ENCODE assay signal across 12 cellular contexts in genomic region chr21:38911523-38912354, GRCh38.
A peak's percentile ranks its signal among the peaks of the same experiment; 100 is the strongest.
DNase-seq lines count a peak whose midpoint lies in the region; ATAC-seq and TF ChIP-seq lines count a peak whose summit lies in the region.
"Had no signal": no experiment of that assay in that cellular context is flagged by ENCODE, and none has a peak within 500 bp of the region (broad histone marks: within the 10 kb centered on the region; RNA-seq: fewer than 3 reads in every experiment).

No MANE protein-coding gene starts in this region.

- TF ChIP-seq POLR2A in stomach (IDR thresholded peaks at IDR 0.05), result no peak

- peak; percentile 22 for ATAC-seq in left colon

- TF ChIP-seq CTCF in stomach (IDR thresholded peaks at IDR 0.05) (no peak), GM20000 (IDR thresholded peaks at IDR 0.05; ENCODE audit: extremely low read depth, missing control alignments) (no peak)

- H3K27me3 ChIP-seq in stomach, result no peaks in the 10 kb centered on the region
- H3K27me3 ChIP-seq: SJSA1 had no signal

- peak overlapping the region; percentile 22 to 94 (median 87) for H3K27ac ChIP-seq in stomach
- H3K27ac ChIP-seq in substantia nigra (ENCODE audit: low read depth, low read length, poor library complexity, severe bottlenecking), result no peak overlapping the region
- H3K27ac ChIP-seq: SJSA1 had no signal

- DNase-seq in HT-29 (ENCODE audit: low spot score) (peak; percentile 66), SW480 (ENCODE audit: low spot score) (peak; percentile 47), left colon (peak in 1 of 2 donors; percentile 63), stomach (no peak), midbrain (lab: John Stamatoyannopoulos, UW) (no peak), GM20000 (ENCODE audit: low spot score) (no peak), substantia nigra (lab: John Stamatoyannopoulos, UW) (no peak)
- DNase-seq: activated naive CD8-positive, alpha-beta T cell treated with anti-CD3 and anti-CD28 coated beads, Interleukin-2, amount 10 ng/mL, durations not matched to agents 7 days and 5 days; erythroblast; NCI-H2029 treated with DMSO at 0.1 percent for 48 hours; occipital lobe had no signal

- intact Hi-C loops in left colon (cut with DNase I, micrococcal nuclease), result no loop called here
- intact Hi-C loops in stomach (cut with DNase I; ENCODE audit: low total_unique reads), result no loop called here

- H3K9me3 ChIP-seq in stomach, result no peaks in the 10 kb centered on the region
- H3K9me3 ChIP-seq: SJSA1 had no signal

- H3K4me1 ChIP-seq in stomach, result peaks cover 51 to 87% (median 69%) of the 10 kb centered on the region in 4 donors

- 81 to 96% (median 90%) methylated on average over 3 to 4 of the region's 4 CpGs for WGBS in stomach, 5 donors

- H3K4me3 ChIP-seq in stomach, result no peak overlapping the region
- H3K4me3 ChIP-seq: SJSA1 had no signal

- TF ChIP-seq EP300 in stomach (IDR thresholded peaks at IDR 0.05), result no peak

- H3K36me3 ChIP-seq in stomach, result no peaks in the 10 kb centered on the region
- H3K36me3 ChIP-seq: SJSA1 had no signal

Comparison
In these comparisons a context has a peak if more than half of its experiments do, and no peak if none do; other contexts are left out.
1. DNase-seq: peak in HT-29 (single experiment) and SW480 (single experiment); none in stomach (single experiment), midbrain (single experiment), GM20000 (single experiment) and substantia nigra (0 of 49).